8 cellular contexts compared by ENCODE assay signal in genomic region chr2:230865766-230866703, GRCh38. TPM values are rescaled to one million over a fixed set of nuclear protein-coding genes. Genes with fewer than 3 reads are reported as not detected.
A peak's percentile ranks its signal among the peaks of the same experiment; 100 is the strongest.
DNase-seq lines count a peak whose midpoint lies in the region; ATAC-seq, FAIRE-seq and TF ChIP-seq lines count a peak whose summit lies in the region.

No MANE protein-coding gene starts in this region.

- H3K27me3 ChIP-seq in left ventricle myocardium inferior (ENCODE audit: low read depth): peaks cover 48% of the 10 kb centered on the region

- H3K4me3 ChIP-seq in HFF-Myc (replicated peaks; ENCODE audit: low read depth, low read length) (peak overlapping the region; percentile 74), left ventricle myocardium inferior (peak overlapping the region; percentile 86)

- peak; percentile 77 for DNase-seq in Ammon's horn (ENCODE audit: low spot score)
- no peak for DNase-seq in HFF-Myc (ENCODE audit: extremely low read depth, low read depth)
- DNase-seq in activated gamma-delta T cell (lab: John Stamatoyannopoulos, UW): peak; percentile 30
- no peak for DNase-seq in left ventricle myocardium inferior
- DNase-seq in retina: peak; percentile 77
- no peak for DNase-seq in H54 (ENCODE audit: insufficient read length, low spot score)

- peaks cover 58% of the 10 kb centered on the region for H3K4me1 ChIP-seq in left ventricle myocardium inferior

- no peak for TF ChIP-seq CTCF in HFF-Myc (IDR thresholded peaks at IDR 0.05; ENCODE audit: low read depth, low read length, missing control alignments)
- no peak for TF ChIP-seq CTCF in left ventricle myocardium inferior (IDR thresholded peaks at IDR 0.05; ENCODE audit: borderline replicate concordance)

- no peak overlapping the region for H3K27ac ChIP-seq in left ventricle myocardium inferior (replicated peaks)

- no peaks in the 10 kb centered on the region for H3K36me3 ChIP-seq in left ventricle myocardium inferior

- intact Hi-C loops in left ventricle myocardium inferior (cut with micrococcal nuclease): no loop called here

- no peak for FAIRE-seq in H54 (lab: Jason Lieb, UNC)

- ATAC-seq in GM18909 (IDR thresholded peaks at IDR 0.05; ENCODE audit: poor library complexity, unreplicated experiment) (no peak), GM21576 (IDR thresholded peaks at IDR 0.05; ENCODE audit: unreplicated experiment) (no peak)

- no peak for TF ChIP-seq POLR2A in H54 (IDR thresholded peaks at IDR 0.05; ENCODE audit: low read depth, low read length)

- H3K9me3 ChIP-seq in left ventricle myocardium inferior (replicated peaks): no peaks in the 10 kb centered on the region

RNA-seq across cellular contexts. Expression of gene ITM2C, which starts 1.3 kb away (rescaled TPM):
- total RNA-seq in left ventricle myocardium inferior: 25.5 TPM

RNA-seq across cellular contexts. Expression of gene GPR55, which starts 59.0 kb away (rescaled TPM):
- not detected for total RNA-seq in left ventricle myocardium inferior

Comparison
In these comparisons a context has a peak if more than half of its experiments do, and no peak if none do; other contexts are left out.
1. DNase-seq: peak in Ammon's horn (single experiment), activated gamma-delta T cell (single experiment) and retina (single experiment); none in HFF-Myc (single experiment), left ventricle myocardium inferior (single experiment) and H54 (single experiment).